In genomic region chr11:112322173-112322813, GRCh38 we compare ENCODE assay signal across 14 cellular contexts.
DNase-seq lines count a peak whose midpoint lies in the region; ATAC-seq and TF ChIP-seq lines count a peak whose summit lies in the region.
"Had no signal": no experiment of that assay in that cellular context is flagged by ENCODE, and none has a peak within 500 bp of the region (broad histone marks: within the 10 kb centered on the region; RNA-seq: fewer than 3 reads in every experiment).

No MANE protein-coding gene starts in this region.

- no peaks in the 10 kb centered on the region for H3K27me3 Mint-ChIP-seq in activated CD4-positive, alpha-beta T cell treated with anti-CD3 and anti-CD28 coated beads for 36 hours
- H3K27me3 Mint-ChIP-seq in T-helper 17 cell (no peaks in the 10 kb centered on the region), type B pancreatic cell (peaks cover 14% of the 10 kb centered on the region)

- H3K36me3 ChIP-seq in left lung = no peaks in the 10 kb centered on the region

- H3K27ac ChIP-seq in left lung = peak overlapping the region; percentile 56 to 76
- H3K27ac ChIP-seq: 22Rv1, coronary artery had no signal

- peak overlapping the region; percentile 39 for H3K27ac Mint-ChIP-seq in activated CD4-positive, alpha-beta T cell treated with anti-CD3 and anti-CD28 coated beads for 36 hours
- H3K27ac Mint-ChIP-seq in T-helper 17 cell (peak overlapping the region; percentile 80), type B pancreatic cell (peak overlapping the region; percentile 39)

- ATAC-seq in activated CD4-positive, alpha-beta T cell treated with anti-CD3 and anti-CD28 coated beads for 36 hours = no peak
- no peak for ATAC-seq in T-helper 17 cell
- no peak for ATAC-seq in left lung
- no peak for ATAC-seq in GM19023 (IDR thresholded peaks at IDR 0.05; ENCODE audit: unreplicated experiment)

- CTCF ChIA-PET in activated CD4-positive, alpha-beta T cell treated with anti-CD3 and anti-CD28 coated beads for 36 hours (lab: Charles Lee) = interaction anchor here (1.0 to 1.3 kb wide), 2 partner anchors 42 to 233 kb away, joined by 3 to 5 read pairs; no protein-coding TSS in a partner anchor

- no peak for TF ChIP-seq CTCF in left lung (IDR thresholded peaks at IDR 0.05)
- TF ChIP-seq CTCF in type B pancreatic cell (conservative IDR thresholded peaks at IDR 0.05) = no peak
- TF ChIP-seq CTCF in GM20000 (IDR thresholded peaks at IDR 0.05; ENCODE audit: extremely low read depth, missing control alignments) = no peak

- intact Hi-C loops in activated CD4-positive, alpha-beta T cell treated with anti-CD3 and anti-CD28 coated beads for 36 hours (cut with DNase I, micrococcal nuclease) = no loop called here
- intact Hi-C loops in left lung (cut with DNase I) = no loop called here

- H3K9me3 Mint-ChIP-seq in activated CD4-positive, alpha-beta T cell treated with anti-CD3 and anti-CD28 coated beads for 36 hours (ENCODE audit: low read depth) = peaks cover 7% of the 10 kb centered on the region
- no peaks in the 10 kb centered on the region for H3K9me3 Mint-ChIP-seq in type B pancreatic cell

- peaks cover 5% of the 10 kb centered on the region for H3K36me3 Mint-ChIP-seq in activated CD4-positive, alpha-beta T cell treated with anti-CD3 and anti-CD28 coated beads for 36 hours (ENCODE audit: low read depth)
- H3K36me3 Mint-ChIP-seq in T-helper 17 cell (ENCODE audit: low read depth) (peaks cover 2% of the 10 kb centered on the region), type B pancreatic cell (no peaks in the 10 kb centered on the region)

- no peak overlapping the region for H3K4me3 Mint-ChIP-seq in activated CD4-positive, alpha-beta T cell treated with anti-CD3 and anti-CD28 coated beads for 36 hours
- H3K4me3 Mint-ChIP-seq in T-helper 17 cell = no peak overlapping the region
- H3K4me3 Mint-ChIP-seq in type B pancreatic cell = no peak overlapping the region
- H3K4me3 Mint-ChIP-seq: CD8-positive, alpha-beta memory T cell had no signal

- peaks cover 17 to 19% of the 10 kb centered on the region in 2 donors for H3K4me1 ChIP-seq in left lung

- H3K9me3 ChIP-seq in T-helper 17 cell (ENCODE audit: control insufficient read depth, low read length, poor library complexity, severe bottlenecking) = no peaks in the 10 kb centered on the region
- no peaks in the 10 kb centered on the region for H3K9me3 ChIP-seq in left lung

- H3K4me3 ChIP-seq in left lung = no peak overlapping the region
- H3K4me3 ChIP-seq: coronary artery, skin epidermis had no signal

- peaks cover 18% of the 10 kb centered on the region for H3K4me1 Mint-ChIP-seq in activated CD4-positive, alpha-beta T cell treated with anti-CD3 and anti-CD28 coated beads for 36 hours
- H3K4me1 Mint-ChIP-seq in T-helper 17 cell = peaks cover 26% of the 10 kb centered on the region
- peaks cover 17% of the 10 kb centered on the region for H3K4me1 Mint-ChIP-seq in type B pancreatic cell (ENCODE audit: unreplicated experiment)

- H3K27me3 ChIP-seq in left lung = no peaks in the 10 kb centered on the region

- POLR2A ChIA-PET in activated CD4-positive, alpha-beta T cell treated with anti-CD3 and anti-CD28 coated beads for 36 hours (lab: Charles Lee) = no interaction called here

- no peak for DNase-seq in activated CD4-positive, alpha-beta T cell treated with anti-CD3 and anti-CD28 coated beads for 36 hours
- no peak for DNase-seq in activated CD4-positive, alpha-beta T cell treated with anti-CD3 and anti-CD28 coated beads for 48 hours
- DNase-seq in T-helper 17 cell = no peak
- DNase-seq in left lung = no peak
- no peak for DNase-seq in type B pancreatic cell (ENCODE audit: extremely low spot score, unreplicated experiment)
- DNase-seq in NCI-H526 treated with DMSO at 0.1 percent for 48 hours (lab: John Stamatoyannopoulos, UW) = no peak
- no peak for DNase-seq in GM20000 (ENCODE audit: low spot score)
- DNase-seq: activated naive CD4-positive, alpha-beta T cell; CD8-positive, alpha-beta memory T cell; Karpas-422 had no signal
